Comparison of ENCODE assay signal across 1 cellular context in the genomic region with DNA sequence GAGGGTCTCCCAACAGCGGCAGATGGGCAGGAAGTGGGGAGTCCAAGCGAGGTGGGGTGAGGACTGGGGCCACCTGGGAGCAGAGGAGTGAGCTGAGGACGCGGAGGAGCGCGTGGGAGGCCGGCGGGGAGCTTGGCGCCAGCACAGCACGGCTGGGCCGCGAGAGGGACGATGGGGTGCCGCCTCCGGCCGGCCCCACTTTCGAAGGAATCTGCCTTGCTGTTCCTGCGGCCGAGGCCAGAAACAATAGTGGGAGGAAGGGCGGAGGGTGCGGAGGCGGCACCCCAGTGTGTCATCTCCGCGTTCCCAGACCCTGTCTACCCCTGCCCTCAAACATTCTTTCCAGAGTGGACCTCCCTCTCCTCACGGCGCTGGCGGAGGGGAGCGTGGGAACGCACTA.
TF ChIP-seq lines count a peak whose summit lies in the region.

No MANE protein-coding gene starts in this region.

TF ChIP-seq in K562, 482 proteins besides CTCF, POLR2A, EP300 and RAD21 (continued from another document):
- TF ChIP-seq, protein P1, sequence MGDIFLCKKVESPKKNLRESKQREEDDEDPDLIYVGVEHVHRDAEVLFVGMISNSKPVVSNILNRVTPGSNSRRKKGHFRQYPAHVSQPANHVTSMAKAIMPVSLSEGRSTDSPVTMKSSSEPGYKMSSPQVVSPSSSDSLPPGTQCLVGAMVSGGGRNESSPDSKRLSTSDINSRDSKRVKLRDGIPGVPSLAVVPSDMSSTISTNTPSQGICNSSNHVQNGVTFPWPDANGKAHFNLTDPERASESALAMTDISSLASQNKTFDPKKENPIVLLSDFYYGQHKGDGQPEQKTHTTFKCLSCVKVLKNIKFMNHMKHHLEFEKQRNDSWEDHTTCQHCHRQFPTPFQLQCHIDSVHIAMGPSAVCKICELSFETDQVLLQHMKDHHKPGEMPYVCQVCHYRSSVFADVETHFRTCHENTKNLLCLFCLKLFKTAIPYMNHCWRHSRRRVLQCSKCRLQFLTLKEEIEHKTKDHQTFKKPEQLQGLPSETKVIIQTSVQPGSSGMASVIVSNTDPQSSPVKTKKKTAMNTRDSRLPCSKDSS (IDR thresholded peaks at IDR 0.05; ENCODE audit: low read depth, partially characterized antibody) = no peak
- TF ChIP-seq, protein P2, sequence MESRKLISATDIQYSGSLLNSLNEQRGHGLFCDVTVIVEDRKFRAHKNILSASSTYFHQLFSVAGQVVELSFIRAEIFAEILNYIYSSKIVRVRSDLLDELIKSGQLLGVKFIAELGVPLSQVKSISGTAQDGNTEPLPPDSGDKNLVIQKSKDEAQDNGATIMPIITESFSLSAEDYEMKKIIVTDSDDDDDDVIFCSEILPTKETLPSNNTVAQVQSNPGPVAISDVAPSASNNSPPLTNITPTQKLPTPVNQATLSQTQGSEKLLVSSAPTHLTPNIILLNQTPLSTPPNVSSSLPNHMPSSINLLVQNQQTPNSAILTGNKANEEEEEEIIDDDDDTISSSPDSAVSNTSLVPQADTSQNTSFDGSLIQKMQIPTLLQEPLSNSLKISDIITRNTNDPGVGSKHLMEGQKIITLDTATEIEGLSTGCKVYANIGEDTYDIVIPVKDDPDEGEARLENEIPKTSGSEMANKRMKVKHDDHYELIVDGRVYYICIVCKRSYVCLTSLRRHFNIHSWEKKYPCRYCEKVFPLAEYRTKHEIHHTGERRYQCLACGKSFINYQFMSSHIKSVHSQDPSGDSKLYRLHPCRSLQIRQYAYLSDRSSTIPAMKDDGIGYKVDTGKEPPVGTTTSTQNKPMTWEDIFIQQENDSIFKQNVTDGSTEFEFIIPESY (CRISPR knock-in tag; IDR thresholded peaks at IDR 0.05) = no peak
- TF ChIP-seq TAF15 (IDR thresholded peaks at IDR 0.05; ENCODE audit: low read depth, low read length) (no peak), EGR1 (conservative IDR thresholded peaks at IDR 0.05) (peak; percentile 29)
